ENCODE assay signal across 18 cellular contexts in the genomic region with DNA sequence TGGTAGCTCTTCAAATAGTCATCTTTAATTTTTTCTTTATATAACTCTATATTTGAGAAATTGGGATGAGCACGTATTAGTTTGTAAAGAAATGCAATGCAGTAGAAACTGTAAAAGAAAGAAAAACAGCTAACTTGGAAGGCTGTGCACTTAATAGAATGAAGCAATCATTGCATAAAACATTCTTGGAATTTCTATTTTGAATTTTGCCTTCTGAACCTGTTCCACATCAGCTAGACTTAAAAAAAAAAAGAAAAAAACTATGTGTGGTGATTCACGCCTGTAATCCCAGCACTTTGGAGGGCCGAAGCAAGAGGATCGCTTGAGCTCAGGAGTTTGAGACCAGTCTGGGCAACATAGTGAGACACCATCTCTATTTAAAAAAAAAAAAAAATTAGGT. TPM values are rescaled to one million over a fixed set of nuclear protein-coding genes. Genes with fewer than 3 reads are reported as not detected.
DNase-seq lines count a peak whose midpoint lies in the region; ATAC-seq and TF ChIP-seq lines count a peak whose summit lies in the region.
"Had no signal": no experiment of that assay in that cellular context is flagged by ENCODE, and none has a peak within 500 bp of the region (broad histone marks: within the 10 kb centered on the region; RNA-seq: fewer than 3 reads in every experiment).

No MANE protein-coding gene starts in this region.

- no peak overlapping the region for H4K91ac ChIP-seq in IMR-90 (ENCODE audit: insufficient read depth, low read depth, low read length)

- no peak for TF ChIP-seq POLR2A in IMR-90 (IDR thresholded peaks at IDR 0.05; ENCODE audit: low read depth, low read length)

- H3K9ac ChIP-seq in IMR-90 (ENCODE audit: low read depth, low read length) = no peak overlapping the region

- no peak overlapping the region for H2BK5ac ChIP-seq in IMR-90 (ENCODE audit: low read depth, low read length, poor library complexity, severe bottlenecking)

- BruUV-seq in IMR-90 (replicated peaks; lab: Mats Ljungman, UMichigan) = no TSS peak

- CTCF ChIA-PET in IMR-90 (lab: Yijun Ruan, JAX) = interaction anchor here (1.0 kb wide), 1 partner anchor 87 kb away, joined by 4 read pairs; no protein-coding TSS in a partner anchor

- TF ChIP-seq RAD21 in IMR-90 (IDR thresholded peaks at IDR 0.05; ENCODE audit: low read length) = no peak

- no peak overlapping the region for H2BK20ac ChIP-seq in IMR-90 (ENCODE audit: low read depth, low read length)

- no peak overlapping the region; the same call in 1 of the 2 replicates for H3K27ac ChIP-seq in IMR-90 (ENCODE audit: insufficient read depth, low read length)
- peak overlapping the region; percentile 73 for H3K27ac ChIP-seq in osteoblast (ENCODE audit: low read depth, low read length)
- H3K27ac ChIP-seq: A549, body of pancreas, neutrophil had no signal

- in situ Hi-C loops in IMR-90 (cut with MboI; ENCODE audit: low sequenced_read_pairs) = no loop called here

- H2BK15ac ChIP-seq in IMR-90 (ENCODE audit: low read depth, low read length) = no peak overlapping the region

- H4K20me1 ChIP-seq in IMR-90 (ENCODE audit: insufficient read depth, low read length) (peaks cover 12% of the 10 kb centered on the region), osteoblast (ENCODE audit: insufficient read depth, low read length) (peaks cover 22% of the 10 kb centered on the region)

- H3K18ac ChIP-seq in IMR-90 (ENCODE audit: low read depth, low read length) = no peak overlapping the region

- H3K56ac ChIP-seq in IMR-90 (ENCODE audit: extremely low read depth, insufficient read depth, low read length) = no peak overlapping the region

- TF ChIP-seq CTCF in AG09309 (IDR thresholded peaks at IDR 0.05; ENCODE audit: control insufficient read depth, insufficient read depth, low read depth, low read length, missing control alignments) (no peak), IMR-90 (conservative IDR thresholded peaks at IDR 0.05; ENCODE audit: low read depth, low read length) (no peak), osteoblast (IDR thresholded peaks at IDR 0.05; ENCODE audit: extremely low read depth, low read depth, low read length) (no peak)

- H3K4me2 ChIP-seq in IMR-90 (ENCODE audit: low read depth, low read length) (no peak overlapping the region), osteoblast (ENCODE audit: insufficient read depth, low read length) (peak overlapping the region; percentile 12)
- H3K4me2 ChIP-seq: A549 had no signal

- H3K36me3 ChIP-seq in IMR-90 (ENCODE audit: control insufficient read depth, insufficient read depth, low read length) = no peaks in the 10 kb centered on the region
- H3K36me3 ChIP-seq in osteoblast (ENCODE audit: insufficient read depth, low read length) = no peaks in the 10 kb centered on the region
- H3K36me3 ChIP-seq: neutrophil had no signal

- intact Hi-C loops in IMR-90 (cut with micrococcal nuclease) = no loop called here

- H2AFZ ChIP-seq in IMR-90 (replicated peaks; ENCODE audit: low read length, poor library complexity) = no peak overlapping the region
- no peak overlapping the region for H2AFZ ChIP-seq in osteoblast (ENCODE audit: low read length)

- ATAC-seq in IMR-90 (ENCODE audit: low read depth) (peak; percentile 24), left lobe of liver (no peak), GM21576 (IDR thresholded peaks at IDR 0.05; ENCODE audit: unreplicated experiment) (no peak)
- ATAC-seq: activated T-cell treated with anti-CD3 and anti-CD28 coated beads, Interleukin-2, amount 50 U/mL, for 72 hours; body of pancreas had no signal

- no CpG with 5 or more reads among the region's 4 CpGs for WGBS in IMR-90 (ENCODE audit: extremely low coverage in 2 of 2, insufficient read length in 1 of 2), 2 experiments

- H4K8ac ChIP-seq in IMR-90 (ENCODE audit: low read depth in 2 of 2, low read length in 2 of 2) = no peak overlapping the region

- DNase-seq in AG09309 (ENCODE audit: low read depth) (peak; percentile 68), IMR-90 (peak; percentile 50), dedifferentiated amniotic fluid mesenchymal stem cell (ENCODE audit: extremely low spot score) (peak; percentile 26), osteoblast (ENCODE audit: insufficient read length, low spot score, missing footprints) (no peak), left lobe of liver (ENCODE audit: low spot score) (no peak), NCI-H82 (lab: John Stamatoyannopoulos, UW) (no peak)
- no peak for DNase-seq in activated effector memory CD4-positive, alpha-beta T cell treated with Interleukin-2 at 50 U/mL for 16 hours
- DNase-seq: activated CD4-positive, CD25-positive, alpha-beta regulatory T cell treated with anti-CD3 and anti-CD28 coated beads, Interleukin-2, amount 50 U/mL, for 72 hours; activated T-cell treated with anti-CD3 and anti-CD28 coated beads, Interleukin-2, amount 50 U/mL, for 72 hours; body of pancreas; CD4-positive, alpha-beta memory T cell; DMS153; NCI-H1105 treated with DMSO at 0.1 percent for 48 hours; NCI-H524 treated with DMSO at 0.1 percent for 48 hours; substantia nigra had no signal

- POLR2A ChIA-PET in IMR-90 (lab: Charles Lee; ENCODE audit: unreplicated experiment) = no interaction called here

- H3K14ac ChIP-seq in IMR-90 (replicated peaks; ENCODE audit: low read depth, low read length) = no peak overlapping the region

- H2AK9ac ChIP-seq in IMR-90 (replicated peaks; ENCODE audit: low read depth, low read length, poor library complexity) = no peak overlapping the region

- H3K9me3 ChIP-seq in IMR-90 (ENCODE audit: control insufficient read depth, insufficient read depth, low read length) (no peaks in the 10 kb centered on the region), osteoblast (ENCODE audit: low read depth, low read length) (no peaks in the 10 kb centered on the region)
- H3K9me3 ChIP-seq: A549, body of pancreas, neutrophil had no signal

- peaks cover 70% of the 10 kb centered on the region for H3K79me2 ChIP-seq in osteoblast (ENCODE audit: insufficient read depth, low read length)

- no peak overlapping the region for H4K5ac ChIP-seq in IMR-90 (ENCODE audit: low read depth, low read length)

- no peaks in the 10 kb centered on the region for H3K27me3 ChIP-seq in IMR-90 (ENCODE audit: control insufficient read depth, insufficient read depth, low read length)
- no peaks in the 10 kb centered on the region for H3K27me3 ChIP-seq in osteoblast (ENCODE audit: insufficient read depth, low read length)
- H3K27me3 ChIP-seq: body of pancreas had no signal

- no peak overlapping the region for H3K23ac ChIP-seq in IMR-90 (ENCODE audit: low read depth, low read length)

- peaks cover 11% of the 10 kb centered on the region for H3K9me1 ChIP-seq in IMR-90 (ENCODE audit: insufficient read depth, low read length)

- no peak overlapping the region for H3K4me3 ChIP-seq in AG09309 (ENCODE audit: control insufficient read depth, low read depth, low read length)
- no peak overlapping the region for H3K4me3 ChIP-seq in IMR-90 (ENCODE audit: insufficient read depth, low read depth, low read length)
- no peak overlapping the region for H3K4me3 ChIP-seq in osteoblast (ENCODE audit: insufficient read depth, low read length)
- H3K4me3 ChIP-seq: A549, body of pancreas had no signal

- no peak overlapping the region for H2AK5ac ChIP-seq in IMR-90 (ENCODE audit: low read depth, low read length)

- H3K4me1 ChIP-seq in IMR-90 (ENCODE audit: control insufficient read depth, insufficient read depth, low read length) (peaks cover 13% of the 10 kb centered on the region; the same call in 1 of the 2 replicates), osteoblast (ENCODE audit: insufficient read depth, low read length) (peaks cover 46% of the 10 kb centered on the region)

- no peak overlapping the region for H3K4ac ChIP-seq in IMR-90 (ENCODE audit: low read depth, low read length)

- H3K79me1 ChIP-seq in IMR-90 (ENCODE audit: low read depth in 1 of 2, low read length in 2 of 2) = peaks cover 6 to 44% of the 10 kb centered on the region in 2 experiments

- H2BK120ac ChIP-seq in IMR-90 (ENCODE audit: low read depth, low read length) = no peak overlapping the region

- dilution Hi-C loops in IMR-90 (cut with HindIII; ENCODE audit: low sequenced_read_pairs, unreplicated experiment) = no loop called here

TF ChIP-seq in IMR-90, 13 proteins besides CTCF, POLR2A, EP300 and RAD21:
- TF ChIP-seq, protein P1, sequence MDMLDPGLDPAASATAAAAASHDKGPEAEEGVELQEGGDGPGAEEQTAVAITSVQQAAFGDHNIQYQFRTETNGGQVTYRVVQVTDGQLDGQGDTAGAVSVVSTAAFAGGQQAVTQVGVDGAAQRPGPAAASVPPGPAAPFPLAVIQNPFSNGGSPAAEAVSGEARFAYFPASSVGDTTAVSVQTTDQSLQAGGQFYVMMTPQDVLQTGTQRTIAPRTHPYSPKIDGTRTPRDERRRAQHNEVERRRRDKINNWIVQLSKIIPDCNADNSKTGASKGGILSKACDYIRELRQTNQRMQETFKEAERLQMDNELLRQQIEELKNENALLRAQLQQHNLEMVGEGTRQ (IDR thresholded peaks at IDR 0.05; ENCODE audit: low read depth, low read length) = no peak
- TF ChIP-seq MXI1 (IDR thresholded peaks at IDR 0.05; ENCODE audit: borderline replicate concordance, low read depth, low read length) (no peak), RFX5 (IDR thresholded peaks at IDR 0.05; ENCODE audit: low read depth, low read length) (no peak), CEBPB (IDR thresholded peaks at IDR 0.05; ENCODE audit: low read depth, low read length) (peak; percentile 70; the same call in 1 of the 2 replicates), CHD1 (IDR thresholded peaks at IDR 0.05; ENCODE audit: low read depth, low read length) (no peak)
- TF ChIP-seq, protein P2, sequence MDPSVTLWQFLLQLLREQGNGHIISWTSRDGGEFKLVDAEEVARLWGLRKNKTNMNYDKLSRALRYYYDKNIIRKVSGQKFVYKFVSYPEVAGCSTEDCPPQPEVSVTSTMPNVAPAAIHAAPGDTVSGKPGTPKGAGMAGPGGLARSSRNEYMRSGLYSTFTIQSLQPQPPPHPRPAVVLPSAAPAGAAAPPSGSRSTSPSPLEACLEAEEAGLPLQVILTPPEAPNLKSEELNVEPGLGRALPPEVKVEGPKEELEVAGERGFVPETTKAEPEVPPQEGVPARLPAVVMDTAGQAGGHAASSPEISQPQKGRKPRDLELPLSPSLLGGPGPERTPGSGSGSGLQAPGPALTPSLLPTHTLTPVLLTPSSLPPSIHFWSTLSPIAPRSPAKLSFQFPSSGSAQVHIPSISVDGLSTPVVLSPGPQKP (IDR thresholded peaks at IDR 0.05; ENCODE audit: borderline replicate concordance, low read depth, low read length) = no peak

RNA-seq across cellular contexts. Expression of gene SCN8A, which starts 29.4 kb away (rescaled TPM):
- total RNA-seq in IMR-90 (2012; rRNA removed) = 14.7 and 19.7 TPM in 2 replicates
- 6.1 and 6.9 TPM in 2 replicates for polyA plus RNA-seq in IMR-90 (2012; rRNA removed)
- 2.1 and 2.6 TPM in 2 replicates for polyA plus RNA-seq in IMR-90 (2012; cell fraction: cytosol; rRNA removed)
- 16.1 and 41.1 TPM in 2 replicates for polyA plus RNA-seq in IMR-90 (2012; cell fraction: nucleus; rRNA removed; ENCODE audit: low replicate concordance)
- 24.5 and 26.4 TPM in 2 replicates for total RNA-seq in osteoblast
- 5.3 TPM for total RNA-seq in left lobe of liver

Comparison
In these comparisons a context has a peak if more than half of its experiments do, and no peak if none do; other contexts are left out.
1. DNase-seq: peak in AG09309 (single experiment), IMR-90 (single experiment) and dedifferentiated amniotic fluid mesenchymal stem cell (single experiment); none in osteoblast (single experiment), left lobe of liver (single experiment), NCI-H82 (single experiment) and activated effector memory CD4-positive, alpha-beta T cell treated with Interleukin-2 at 50 U/mL for 16 hours (single experiment).